Comparison of ENCODE assay signal across 8 cellular contexts in genomic region chr19:15672580-15673175, GRCh38. TPM values are rescaled to one million over a fixed set of nuclear protein-coding genes. Genes with fewer than 3 reads are reported as not detected.
DNase-seq lines count a peak whose midpoint lies in the region; ATAC-seq and TF ChIP-seq lines count a peak whose summit lies in the region.

TSS of gene CYP4F12 (plus strand) at chr19:15673087. CDS start at chr19:15673530, 443 bp downstream.

- peaks cover 16% of the 10 kb centered on the region for H3K4me1 Mint-ChIP-seq in stimulated activated naive CD8-positive, alpha-beta T cell treated with anti-CD3 and anti-CD28 coated beads, Interleukin-15, amount 100 ng/mL, for 72 hours

- DNase-seq in HuH-7 (ENCODE audit: low spot score) = peak; percentile 78
- peak; percentile 90 for DNase-seq in left ventricle myocardium superior
- peak in 1 of 2 donors; percentile 16 for DNase-seq in stimulated activated naive CD8-positive, alpha-beta T cell treated with anti-CD3 and anti-CD28 coated beads, Interleukin-15, amount 100 ng/mL, for 72 hours
- no peak for DNase-seq in NCI-H1694 (lab: John Stamatoyannopoulos, UW)
- no peak for DNase-seq in COR-L47 (lab: John Stamatoyannopoulos, UW)

- no peak for TF ChIP-seq CTCF in VCaP (conservative IDR thresholded peaks at IDR 0.05)

- peak within 1 kb of the TSS in 1 of 2 donors; percentile 22 for H3K4me3 Mint-ChIP-seq in stimulated activated naive CD8-positive, alpha-beta T cell treated with anti-CD3 and anti-CD28 coated beads, Interleukin-15, amount 100 ng/mL, for 72 hours

- peak within 1 kb of the TSS in 1 of 2 donors; percentile 84 for H3K27ac Mint-ChIP-seq in stimulated activated naive CD8-positive, alpha-beta T cell treated with anti-CD3 and anti-CD28 coated beads, Interleukin-15, amount 100 ng/mL, for 72 hours

- H3K27ac ChIP-seq in VCaP = peak within 1 kb of the TSS; percentile 68

- no peaks in the 10 kb centered on the region for H3K27me3 Mint-ChIP-seq in stimulated activated naive CD8-positive, alpha-beta T cell treated with anti-CD3 and anti-CD28 coated beads, Interleukin-15, amount 100 ng/mL, for 72 hours

- peaks cover 7 to 10% of the 10 kb centered on the region in 2 donors for H3K9me3 Mint-ChIP-seq in stimulated activated naive CD8-positive, alpha-beta T cell treated with anti-CD3 and anti-CD28 coated beads, Interleukin-15, amount 100 ng/mL, for 72 hours

- intact Hi-C loops in left ventricle myocardium superior (cut with micrococcal nuclease) = no loop called here

- ATAC-seq in left ventricle myocardium superior = peak; percentile 97
- peak; percentile 67 for ATAC-seq in stimulated activated naive CD8-positive, alpha-beta T cell treated with anti-CD3 and anti-CD28 coated beads, Interleukin-15, amount 100 ng/mL, for 72 hours
- no peak for ATAC-seq in HG03342 (IDR thresholded peaks at IDR 0.05; ENCODE audit: unreplicated experiment)
- no peak for ATAC-seq in GM18498 (IDR thresholded peaks at IDR 0.05; ENCODE audit: unreplicated experiment)

RNA-seq across cellular contexts. Expression of gene CYP4F12, which starts in this region (rescaled TPM):
- total RNA-seq in left ventricle myocardium superior = 3.4 TPM

Comparison
In these comparisons a context has a peak if more than half of its experiments do, and no peak if none do; other contexts are left out.
1. DNase-seq: peak in HuH-7 (single experiment) and left ventricle myocardium superior (single experiment); none in NCI-H1694 (single experiment) and COR-L47 (single experiment).
2. ATAC-seq: peak in left ventricle myocardium superior (single experiment) and stimulated activated naive CD8-positive, alpha-beta T cell treated with anti-CD3 and anti-CD28 coated beads, Interleukin-15, amount 100 ng/mL, for 72 hours (single experiment); none in HG03342 (single experiment) and GM18498 (single experiment).